ENCODE assay signal across 8 cellular contexts in genomic region chr19:7970716-7971448, GRCh38. TPM values are rescaled to one million over a fixed set of nuclear protein-coding genes. Genes with fewer than 3 reads are reported as not detected.
A peak's percentile ranks its signal among the peaks of the same experiment; 100 is the strongest.
DNase-seq lines count a peak whose midpoint lies in the region; ATAC-seq, FAIRE-seq and TF ChIP-seq lines count a peak whose summit lies in the region.

No MANE protein-coding gene starts in this region.

- peak overlapping the region; percentile 64 for H3K27ac Mint-ChIP-seq in endodermal cell
- H3K27ac Mint-ChIP-seq in effector memory CD8-positive, alpha-beta T cell = no peak overlapping the region

- TF ChIP-seq EP300 in neural cell (conservative IDR thresholded peaks at IDR 0.05; ENCODE audit: poor library complexity, severe bottlenecking) = no peak

- TF ChIP-seq RAD21 in neural cell (conservative IDR thresholded peaks at IDR 0.05) = peak; percentile 59

- ATAC-seq in HG03469 (IDR thresholded peaks at IDR 0.05; ENCODE audit: unreplicated experiment) = no peak
- no peak for ATAC-seq in effector memory CD8-positive, alpha-beta T cell (replicated peaks)

- no peaks in the 10 kb centered on the region for H4K20me1 ChIP-seq in neural cell (ENCODE audit: insufficient read depth)

- H3K4me1 Mint-ChIP-seq in endodermal cell = no peaks in the 10 kb centered on the region
- no peaks in the 10 kb centered on the region for H3K4me1 Mint-ChIP-seq in effector memory CD8-positive, alpha-beta T cell (ENCODE audit: low read depth in 2 of 2)

- H3K27me3 ChIP-seq in endodermal cell (ENCODE audit: control insufficient read depth, insufficient read depth, low read length, poor library complexity, severe bottlenecking) (no peaks in the 10 kb centered on the region), neural cell (ENCODE audit: insufficient read depth, low read depth, low read length) (no peaks in the 10 kb centered on the region)

- H3K36me3 Mint-ChIP-seq in endodermal cell (ENCODE audit: low read depth) = peaks cover 65% of the 10 kb centered on the region
- peaks cover 57% of the 10 kb centered on the region for H3K36me3 Mint-ChIP-seq in effector memory CD8-positive, alpha-beta T cell (ENCODE audit: insufficient read depth)

- H3K9me3 Mint-ChIP-seq in endodermal cell = no peaks in the 10 kb centered on the region
- no peaks in the 10 kb centered on the region for H3K9me3 Mint-ChIP-seq in effector memory CD8-positive, alpha-beta T cell

- WGBS in endodermal cell (ENCODE audit: insufficient coverage in 1 of 2, insufficient read length in 1 of 2), 2 experiments = 59 to 88% methylated on average over 3 to 12 of the region's 12 CpGs

- no peak overlapping the region for H3K4me2 ChIP-seq in neural cell (ENCODE audit: low read length)

- H3K9ac ChIP-seq in endodermal cell (ENCODE audit: extremely low read depth, low read length, poor library complexity, severe bottlenecking) = no peak overlapping the region
- H3K9ac ChIP-seq in neural cell (ENCODE audit: low read length) = no peak overlapping the region

- no peaks in the 10 kb centered on the region for H3K79me2 ChIP-seq in neural cell (replicated peaks; ENCODE audit: insufficient read depth, low read length)

- peaks cover 77% of the 10 kb centered on the region for H3K36me3 ChIP-seq in endodermal cell (ENCODE audit: control insufficient read depth, insufficient read depth, low read length)
- H3K36me3 ChIP-seq in neural cell (ENCODE audit: insufficient read depth, low read length) = no peaks in the 10 kb centered on the region

- no peaks in the 10 kb centered on the region for H3K4me1 ChIP-seq in endodermal cell (ENCODE audit: control insufficient read depth, insufficient read depth, low read length)

- H3F3A ChIP-seq in neural cell (ENCODE audit: insufficient read depth, low read length, poor library complexity, severe bottlenecking) = no peaks in the 10 kb centered on the region

- H3K9me2 ChIP-seq in neural cell (ENCODE audit: insufficient read depth, low read length) = no peaks in the 10 kb centered on the region

- TF ChIP-seq CTCF in C4-2B (conservative IDR thresholded peaks at IDR 0.05) (peak; percentile 90), endodermal cell (conservative IDR thresholded peaks at IDR 0.05) (peak; percentile 95), neural cell (IDR thresholded peaks at IDR 0.05; ENCODE audit: poor library complexity, severe bottlenecking) (peak; percentile 63)

- H3K9me3 ChIP-seq in endodermal cell (ENCODE audit: control insufficient read depth, low read length) = no peaks in the 10 kb centered on the region
- H3K9me3 ChIP-seq in neural cell (ENCODE audit: low read length) = no peaks in the 10 kb centered on the region

- H3K4me3 ChIP-seq in endodermal cell (ENCODE audit: low read length) (no peak overlapping the region), neural cell (ENCODE audit: low read length) (no peak overlapping the region)

- DNase-seq in GM18507 (ENCODE audit: extremely low spot score, insufficient read length, low read depth) (no peak), RPMI7951 (ENCODE audit: low read depth) (peak; percentile 25), endodermal cell (peak; percentile 91), LoVo (ENCODE audit: low spot score) (no peak)
- DNase-seq in effector memory CD8-positive, alpha-beta T cell = no peak

- H3K4me3 Mint-ChIP-seq in endodermal cell = no peak overlapping the region
- H3K4me3 Mint-ChIP-seq in effector memory CD8-positive, alpha-beta T cell = no peak overlapping the region

- H3K27me3 Mint-ChIP-seq in endodermal cell (ENCODE audit: insufficient read depth) = no peaks in the 10 kb centered on the region
- H3K27me3 Mint-ChIP-seq in effector memory CD8-positive, alpha-beta T cell = no peaks in the 10 kb centered on the region

- FAIRE-seq in GM18507 (lab: Jason Lieb, UNC) = peak; percentile 70

- no peak overlapping the region for H3K27ac ChIP-seq in C4-2B
- H3K27ac ChIP-seq in endodermal cell (ENCODE audit: low read depth, low read length) = no peak overlapping the region
- H3K27ac ChIP-seq in neural cell (ENCODE audit: low read length) = no peak overlapping the region

- H2AFZ ChIP-seq in neural cell (ENCODE audit: low read depth, low read length) = no peak overlapping the region

TF ChIP-seq in neural cell, 6 proteins besides CTCF, POLR2A, EP300 and RAD21:
- TF ChIP-seq SMC3 (conservative IDR thresholded peaks at IDR 0.05; ENCODE audit: poor library complexity) = peak; percentile 61
- no peak for TF ChIP-seq TAF1 (IDR thresholded peaks at IDR 0.05; ENCODE audit: low read depth)
TF ChIP-seq in neural cell: peak in this region for 1.

RNA-seq across cellular contexts. Expression of gene TIMM44, which starts 27.4 kb away (rescaled TPM):
- total RNA-seq in RPMI7951 (2014; rRNA removed; shearing (Covaris generic)) = 35.7 and 77.2 TPM in 2 replicates
- 10 to 100 TPM; 78.1 to 80.0 TPM for total RNA-seq in endodermal cell
- 50.1 TPM for polyA plus RNA-seq in endodermal cell (2013, experiment 1 of 2)
- polyA plus RNA-seq in endodermal cell (2013, experiment 2 of 2) = 44.7 TPM
- 48.3 and 56.7 TPM in 2 replicates for polyA plus RNA-seq in neural cell
- 37.3 and 39.7 TPM in 2 replicates for polyA minus RNA-seq in neural cell

RNA-seq across cellular contexts. Expression of gene ELAVL1, which starts 34.6 kb away (rescaled TPM):
- total RNA-seq in RPMI7951 (2014; rRNA removed; shearing (Covaris generic)) = 31.8 and 39.0 TPM in 2 replicates
- total RNA-seq in endodermal cell = 100 to 1,000 TPM; 123 to 149 TPM
- 151 TPM for polyA plus RNA-seq in endodermal cell (2013, experiment 1 of 2)
- 138 TPM for polyA plus RNA-seq in endodermal cell (2013, experiment 2 of 2)
- 18.4 and 19.1 TPM in 2 replicates for polyA plus RNA-seq in neural cell
- 29.7 and 55.3 TPM in 2 replicates for polyA minus RNA-seq in neural cell

RNA-seq across cellular contexts. Expression of gene CTXN1, which starts 44.9 kb away (rescaled TPM):
- total RNA-seq in RPMI7951 (2014; rRNA removed; shearing (Covaris generic)) = 1.2 and 2.6 TPM in 2 replicates
- 10 to 100 TPM; 60.1 to 87.2 TPM for total RNA-seq in endodermal cell
- 104 TPM for polyA plus RNA-seq in endodermal cell (2013, experiment 1 of 2)
- polyA plus RNA-seq in endodermal cell (2013, experiment 2 of 2) = 105 TPM
- polyA plus RNA-seq in neural cell = 24.7 and 34.1 TPM in 2 replicates
- 34.8 and 39.0 TPM in 2 replicates for polyA minus RNA-seq in neural cell

RNA-seq across cellular contexts. Expression of gene SNAPC2, which starts 50.7 kb away (rescaled TPM):
- 27.1 and 27.5 TPM in 2 replicates for total RNA-seq in RPMI7951 (2014; rRNA removed; shearing (Covaris generic))
- total RNA-seq in endodermal cell = 10 to 100 TPM; 11.9 to 14.2 TPM
- 30.4 TPM for polyA plus RNA-seq in endodermal cell (2013, experiment 1 of 2)
- polyA plus RNA-seq in endodermal cell (2013, experiment 2 of 2) = 26.9 TPM
- 12.8 and 13.2 TPM in 2 replicates for polyA plus RNA-seq in neural cell
- 10.5 and 11.3 TPM in 2 replicates for polyA minus RNA-seq in neural cell

RNA-seq across cellular contexts. Expression of gene TGFBR3L, which starts 56.3 kb away (rescaled TPM):
- 0.36 and 2.1 TPM in 2 replicates for total RNA-seq in RPMI7951 (2014; rRNA removed; shearing (Covaris generic))
- 1 to 10 TPM in 1 of 2 donors, under 1 TPM in 1; 0.84 to 2.2 TPM for total RNA-seq in endodermal cell
- 1.3 TPM for polyA plus RNA-seq in endodermal cell (2013, experiment 1 of 2)
- 0.58 TPM for polyA plus RNA-seq in endodermal cell (2013, experiment 2 of 2)
- not detected in 2 replicates for polyA plus RNA-seq in neural cell
- not detected in 2 replicates for polyA minus RNA-seq in neural cell

Comparison
In these comparisons a context has a peak if more than half of its experiments do, and no peak if none do; other contexts are left out.
1. DNase-seq: peak in RPMI7951 (single experiment) and endodermal cell (single experiment); none in GM18507 (single experiment), LoVo (single experiment) and effector memory CD8-positive, alpha-beta T cell (0 of 3).
2. RNA of gene CTXN1, which starts 44.9 kb away (total RNA-seq): 60.1 to 87.2 TPM in endodermal cell; 1.2 to 2.6 TPM in RPMI7951; every median in the first group is over 10 times any median in the second.
3. Peak in every context shown above with its lines, with median percentiles within 50 percentile points of each other: CTCF ChIP-seq.